Comparison of ENCODE assay signal across 1 cellular context in genomic region chr4:1046581-1047011, GRCh38.
TF ChIP-seq lines count a peak whose summit lies in the region.

No MANE protein-coding gene starts in this region.

TF ChIP-seq in SK-N-SH, 30 proteins besides CTCF, POLR2A, EP300 and RAD21:
- peak; percentile 33; the same call in 1 of the 2 replicates for TF ChIP-seq REST (IDR thresholded peaks at IDR 0.05; ENCODE audit: low read depth, low read length)
